In genomic region chr2:100783986-100784385, GRCh38 we compare ENCODE assay signal across 19 cellular contexts. TPM values are rescaled to one million over a fixed set of nuclear protein-coding genes. Genes with fewer than 3 reads are reported as not detected.
DNase-seq lines count a peak whose midpoint lies in the region; ATAC-seq and TF ChIP-seq lines count a peak whose summit lies in the region.
"Had no signal": no experiment of that assay in that cellular context is flagged by ENCODE, and none has a peak within 500 bp of the region (broad histone marks: within the 10 kb centered on the region; RNA-seq: fewer than 3 reads in every experiment).

No MANE protein-coding gene starts in this region.

- TF ChIP-seq POLR2A in heart left ventricle (IDR thresholded peaks at IDR 0.05): no peak

- H3K4me1 ChIP-seq in heart left ventricle (peaks cover 0 to 32% (median 9%) of the 10 kb centered on the region in 12 donors), A673 (ENCODE audit: insufficient read depth, low read length, poor library complexity, severe bottlenecking) (no peaks in the 10 kb centered on the region)

- POLR2A ChIA-PET in A673 (lab: Charles Lee; ENCODE audit: low non-redundant PET): no interaction called here

- no TSS peak for BruUV-seq in A673 (replicated peaks; lab: Mats Ljungman, UMichigan)

- no peak for ATAC-seq in heart left ventricle
- ATAC-seq in left lobe of liver: no peak
- no peak for ATAC-seq in GM18907 (IDR thresholded peaks at IDR 0.05; ENCODE audit: unreplicated experiment)

- H3K36me3 ChIP-seq in heart left ventricle (no peaks in the 10 kb centered on the region), A673 (ENCODE audit: insufficient read depth, low read length, poor library complexity, severe bottlenecking) (no peaks in the 10 kb centered on the region)

- DNase-seq in A172 (ENCODE audit: low spot score) (peak; percentile 32), NCI-H226 (peak; percentile 48), epithelial cell of esophagus (ENCODE audit: low read depth) (peak; percentile 18), kidney tubule cell (ENCODE audit: low spot score) (peak; percentile 78), heart left ventricle (no peak), left lobe of liver (ENCODE audit: low spot score) (no peak), A673 (ENCODE audit: low spot score) (no peak)
- DNase-seq: CD4-positive, alpha-beta memory T cell; DMS53; H9; NCI-H1417 treated with DMSO at 0.1 percent for 48 hours; NCI-H187 treated with DMSO at 0.1 percent for 48 hours; NCI-H2227 treated with DMSO at 0.1 percent for 48 hours; NCI-H524; NCI-H82; OCI-M1 had no signal

- intact Hi-C loops in heart left ventricle (cut with DNase I): loop anchor here in 1 of 10 donors (5.0 kb wide), 1 partner anchor 33 kb away; no protein-coding TSS in a partner anchor
- intact Hi-C loops in A673 (cut with micrococcal nuclease; ENCODE audit: unreplicated experiment): no loop called here

- H3K4me3 ChIP-seq in epithelial cell of esophagus (ENCODE audit: low read length): no peak overlapping the region
- H3K4me3 ChIP-seq in heart left ventricle: no peak overlapping the region
- no peak overlapping the region for H3K4me3 ChIP-seq in A673 (ENCODE audit: low read depth, low read length, poor library complexity, severe bottlenecking)

- CTCF ChIA-PET in A673 (lab: Charles Lee): no interaction called here

- 73 to 91% (median 78%) methylated on average over 3 of the region's 3 CpGs for WGBS in heart left ventricle, 4 donors

- TF ChIP-seq CTCF in epithelial cell of esophagus (IDR thresholded peaks at IDR 0.05; ENCODE audit: insufficient read depth, low read depth, low read length, missing control alignments) (no peak), heart left ventricle (IDR thresholded peaks at IDR 0.05) (no peak), A673 (conservative IDR thresholded peaks at IDR 0.05; ENCODE audit: low read depth, low read length) (no peak)

- H3K9me3 ChIP-seq in heart left ventricle (no peaks in the 10 kb centered on the region), A673 (ENCODE audit: low read depth, low read length, poor library complexity, severe bottlenecking) (no peaks in the 10 kb centered on the region)

- H3K27ac ChIP-seq in heart left ventricle (no peak overlapping the region), A673 (ENCODE audit: low read depth, low read length, poor library complexity, severe bottlenecking) (no peak overlapping the region)
- H3K27ac ChIP-seq: 22Rv1, KMS-11 had no signal

- no peaks in the 10 kb centered on the region for H3K27me3 ChIP-seq in heart left ventricle
- H3K27me3 ChIP-seq in A673 (replicated peaks; ENCODE audit: insufficient read depth, low read depth, low read length, poor library complexity): no peaks in the 10 kb centered on the region

RNA-seq across cellular contexts. Expression of gene NPAS2, which starts 36.0 kb away (rescaled TPM):
- 3.7 and 5.2 TPM in 2 replicates for total RNA-seq in A172 (2014; rRNA removed; shearing (Covaris generic))
- total RNA-seq in heart left ventricle (10 to 100 TPM; 29.5 to 81.4 (median 43.3) TPM), left lobe of liver (23.9 TPM), A673 (2021) (9.4 and 10.8 TPM in 2 replicates)
- 100 to 1,000 TPM in 1 of 2 donors, 10 to 100 TPM in 1; 28.2 to 144 TPM for polyA plus RNA-seq in heart left ventricle

Comparison
In these comparisons a context has a peak if more than half of its experiments do, and no peak if none do; other contexts are left out.
1. DNase-seq: peak in A172 (single experiment), NCI-H226 (single experiment), epithelial cell of esophagus (single experiment) and kidney tubule cell (single experiment); none in heart left ventricle (0 of 5), left lobe of liver (single experiment) and A673 (single experiment).